27 cellular contexts compared by ENCODE assay signal in the genomic region with DNA sequence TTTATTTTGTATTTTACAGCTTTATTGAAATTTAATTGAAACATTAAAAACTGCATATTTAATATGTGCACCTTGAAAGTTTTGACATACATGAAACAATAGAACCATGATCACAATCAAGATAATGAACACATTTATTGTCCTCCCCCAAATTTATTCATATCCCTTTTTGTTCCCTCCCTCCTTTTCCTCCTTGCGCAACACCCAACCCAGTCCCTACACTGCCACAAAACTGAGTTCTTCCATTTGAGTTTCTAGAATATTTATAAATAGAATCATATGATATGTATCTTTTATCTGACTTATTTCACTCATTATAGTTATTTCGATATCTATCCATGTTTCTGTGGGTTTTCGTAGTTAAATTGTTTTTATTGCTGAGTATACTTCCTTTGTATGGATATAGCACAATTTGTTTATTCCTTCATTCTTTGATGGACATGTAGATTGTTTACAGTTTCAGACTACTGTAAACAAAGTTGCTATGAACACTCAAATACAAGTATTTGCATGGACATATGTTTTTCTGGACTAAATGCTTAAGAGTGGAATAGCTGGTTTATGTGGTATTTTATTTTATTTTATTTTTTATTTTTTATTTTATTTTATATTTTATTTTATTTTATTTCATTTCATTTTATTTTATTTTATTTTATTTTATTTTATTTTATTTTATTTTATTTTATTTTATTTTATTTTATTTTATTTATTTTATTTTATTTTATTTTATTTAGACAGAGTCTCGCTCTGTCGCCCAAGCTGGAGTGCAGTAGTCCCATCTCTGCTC.
"Had no signal": no experiment of that assay in that cellular context is flagged by ENCODE, and none has a peak within 500 bp of the region (broad histone marks: within the 10 kb centered on the region; RNA-seq: fewer than 3 reads in every experiment).

No MANE protein-coding gene starts in this region.

- H3K4me1 ChIP-seq: ascending aorta, body of pancreas had no signal

- H3K27me3 ChIP-seq: ascending aorta, body of pancreas had no signal

- H3K4me3 ChIP-seq: ascending aorta, body of pancreas had no signal

- ATAC-seq: activated CD4-positive, alpha-beta T cell treated with anti-CD3 and anti-CD28 coated beads for 36 hours; activated CD8-positive, alpha-beta T cell treated with anti-CD3 and anti-CD28 coated beads, Interleukin-2, amount 10 ng/mL, durations not matched to agents 7 days and 5 days; activated naive CD4-positive, alpha-beta T cell treated with anti-CD3 and anti-CD28 coated beads, Interleukin-2, amount 50 U/mL, for 72 hours; activated naive CD8-positive, alpha-beta T cell treated with anti-CD3 and anti-CD28 coated beads, Interleukin-2, amount 50 U/mL, for 24 hours; body of pancreas; T-cell had no signal

- H3K27ac ChIP-seq: ascending aorta, body of pancreas, VCaP had no signal

- FAIRE-seq: bronchial epithelial cell had no signal

- DNase-seq: activated CD4-positive, alpha-beta T cell treated with anti-CD3 and anti-CD28 coated beads for 36 hours; activated CD8-positive, alpha-beta memory T cell treated with anti-CD3 and anti-CD28 coated beads, Interleukin-2, amount 50 U/mL, for 48 hours; activated CD8-positive, alpha-beta T cell treated with anti-CD3 and anti-CD28 coated beads, Interleukin-2, amount 10 ng/mL, durations not matched to agents 7 days and 5 days; activated effector memory CD4-positive, alpha-beta T cell treated with Interleukin-2 at 50 U/mL for 16 hours; activated naive CD4-positive, alpha-beta T cell; activated naive CD8-positive, alpha-beta T cell treated with anti-CD3 and anti-CD28 coated beads, Interleukin-2, amount 50 U/mL, for 24 hours; activated T-cell treated with anti-CD3 and anti-CD28 coated beads, Interleukin-2, amount 50 U/mL, for 1 hour; amniotic stem cell; body of pancreas; central memory CD4-positive, alpha-beta T cell; Kasumi-1; NCI-H1092; NCI-H1417; NCI-H1930; NCI-H2171; NCI-H2227 treated with DMSO at 0.1 percent for 48 hours; NCI-H446 treated with DMSO at 0.1 percent for 48 hours; NCI-H524 treated with DMSO at 0.1 percent for 48 hours; NCI-H774; SIG-M5; T-cell; T-helper 2 cell; T1000 had no signal

- H3K36me3 ChIP-seq: ascending aorta had no signal

- H3K9me3 ChIP-seq: ascending aorta, body of pancreas had no signal
